Comparison of ENCODE assay signal across 30 cellular contexts in genomic region chr2:71851094-71851755, GRCh38.
DNase-seq lines count a peak whose midpoint lies in the region; ATAC-seq and TF ChIP-seq lines count a peak whose summit lies in the region.
"Had no signal": no experiment of that assay in that cellular context is flagged by ENCODE, and none has a peak within 500 bp of the region (broad histone marks: within the 10 kb centered on the region; RNA-seq: fewer than 3 reads in every experiment).

No MANE protein-coding gene starts in this region.

- no peak overlapping the region for H2AFZ ChIP-seq in mammary epithelial cell (ENCODE audit: low read depth, low read length)

- no peaks in the 10 kb centered on the region for H3K9me3 Mint-ChIP-seq in MCF 10A (ENCODE audit: unreplicated experiment)
- H3K9me3 Mint-ChIP-seq: activated naive CD4-positive, alpha-beta T cell treated with anti-CD3 and anti-CD28 coated beads, Interleukin-2, amount 10 ng/mL, durations not matched to agents 7 days and 5 days had no signal

- 61% methylated on average over 8 of the region's 8 CpGs for WGBS in mammary epithelial cell (ENCODE audit: low coverage, missing lambda C conversion rate)

- CTCF ChIA-PET in MCF 10A (lab: Yijun Ruan, JAX) (no interaction called here), mammary epithelial cell (lab: Charles Lee; ENCODE audit: low non-redundant PET) (no interaction called here)

- H3K27ac Mint-ChIP-seq in MCF 10A (ENCODE audit: low read depth, unreplicated experiment): no peak overlapping the region
- H3K27ac Mint-ChIP-seq: activated CD4-positive, alpha-beta memory T cell treated with anti-CD3 and anti-CD28 coated beads for 36 hours; activated naive CD4-positive, alpha-beta T cell treated with anti-CD3 and anti-CD28 coated beads, Interleukin-2, amount 10 ng/mL, durations not matched to agents 7 days and 5 days; CD4-positive, alpha-beta T cell; HFFc6 had no signal

- no peaks in the 10 kb centered on the region for H3K36me3 Mint-ChIP-seq in MCF 10A (ENCODE audit: insufficient read depth, unreplicated experiment)
- H3K36me3 Mint-ChIP-seq: activated CD4-positive, alpha-beta memory T cell treated with anti-CD3 and anti-CD28 coated beads for 36 hours; activated naive CD4-positive, alpha-beta T cell treated with anti-CD3 and anti-CD28 coated beads, Interleukin-2, amount 10 ng/mL, durations not matched to agents 7 days and 5 days had no signal

- H3K36me3 ChIP-seq in mammary epithelial cell (ENCODE audit: insufficient read depth, low read length): no peaks in the 10 kb centered on the region
- H3K36me3 ChIP-seq: cardiac muscle cell, esophagus muscularis mucosa, lower lobe of right lung, Peyer's patch, right lobe of liver, SJSA1 had no signal

- no peaks in the 10 kb centered on the region for H3K79me2 ChIP-seq in mammary epithelial cell (ENCODE audit: insufficient read depth, low read length)

- H3K4me3 Mint-ChIP-seq in MCF 10A (ENCODE audit: unreplicated experiment): no peak overlapping the region
- H3K4me3 Mint-ChIP-seq: activated CD4-positive, alpha-beta memory T cell treated with anti-CD3 and anti-CD28 coated beads for 36 hours; activated naive CD4-positive, alpha-beta T cell treated with anti-CD3 and anti-CD28 coated beads, Interleukin-2, amount 10 ng/mL, durations not matched to agents 7 days and 5 days; CD4-positive, alpha-beta T cell; HFFc6 had no signal

- ATAC-seq in HG02588 (IDR thresholded peaks at IDR 0.05; ENCODE audit: unreplicated experiment): no peak
- ATAC-seq: activated CD4-positive, CD25-positive, alpha-beta regulatory T cell treated with anti-CD3 and anti-CD28 coated beads, Interleukin-2, amount 50 U/mL, for 24 hours; right lobe of liver had no signal

- H3K4me3 ChIP-seq in mammary epithelial cell (replicated peaks in 1 of 3; ENCODE audit: insufficient read depth in 1 of 3, low read depth in 2 of 3, low read length in 3 of 3): no peak overlapping the region
- no peak overlapping the region for H3K4me3 ChIP-seq in fibroblast of pulmonary artery (replicated peaks; ENCODE audit: low read depth, low read length)
- H3K4me3 ChIP-seq: cardiac muscle cell, lower lobe of right lung, Peyer's patch, right lobe of liver, SJSA1 had no signal

- H3K9me3 ChIP-seq in mammary epithelial cell (replicated peaks; ENCODE audit: insufficient read depth, low read length): no peaks in the 10 kb centered on the region
- H3K9me3 ChIP-seq: Peyer's patch, right lobe of liver, SJSA1 had no signal

- DNase-seq in MCF 10A (ENCODE audit: unreplicated experiment): peak; percentile 24
- DNase-seq in mammary epithelial cell: no peak
- DNase-seq in fibroblast of pulmonary artery (ENCODE audit: low read depth): peak; percentile 31
- DNase-seq in kidney tubule cell (ENCODE audit: low spot score): peak; percentile 20
- no peak for DNase-seq in NCI-H446 (lab: John Stamatoyannopoulos, UW)
- no peak for DNase-seq in NCI-H2196 treated with DMSO at 0.1 percent for 48 hours (lab: John Stamatoyannopoulos, UW; ENCODE audit: unreplicated experiment)
- no peak for DNase-seq in C1 segment of cervical spinal cord (lab: John Stamatoyannopoulos, UW)
- DNase-seq: 8988T; activated CD4-positive, alpha-beta memory T cell treated with anti-CD3 and anti-CD28 coated beads for 36 hours; activated CD8-positive, alpha-beta memory T cell treated with anti-CD3 and anti-CD28 coated beads, Interleukin-2, amount 50 U/mL, for 48 hours; activated naive CD4-positive, alpha-beta T cell treated with anti-CD3 and anti-CD28 coated beads, Interleukin-2, amount 10 ng/mL, durations not matched to agents 7 days and 5 days; CD4-positive, alpha-beta T cell; cortex of kidney; HFFc6; Karpas-422; lower lobe of right lung; MV-4-11; NCI-H1694; NCI-H2171; NCI-H526; right lobe of liver; stimulated activated CD4-positive, alpha-beta T cell treated with anti-CD3 and anti-CD28 coated beads, Interleukin-12 subunit alpha, Interleukin-12 subunit beta, amount 100 ng/mL, for 4 hours; stimulated activated CD4-positive, alpha-beta T cell treated with anti-CD3 and anti-CD28 coated beads, Interleukin-4, amount 100 ng/mL, for 1 hour; T-helper 1 cell had no signal

- in situ Hi-C loops in mammary epithelial cell (cut with MboI; ENCODE audit: low sequenced_read_pairs in 2 of 2): no loop called here

- peaks cover 17% of the 10 kb centered on the region for H3K27me3 Mint-ChIP-seq in MCF 10A (ENCODE audit: insufficient read depth, unreplicated experiment)

- H3K9ac ChIP-seq in mammary epithelial cell (ENCODE audit: insufficient read depth, low read length): no peak overlapping the region

- H3K4me1 ChIP-seq in mammary epithelial cell (ENCODE audit: insufficient read depth, low read length): peaks cover 3% of the 10 kb centered on the region
- H3K4me1 ChIP-seq: Peyer's patch, right lobe of liver had no signal

- H3K4me2 ChIP-seq in mammary epithelial cell (ENCODE audit: insufficient read depth, low read depth, low read length): no peak overlapping the region

- BruUV-seq in MCF 10A (replicated peaks; lab: Mats Ljungman, UMichigan) (no TSS peak), mammary epithelial cell (replicated peaks; lab: Mats Ljungman, UMichigan) (no TSS peak)

- POLR2A ChIA-PET in MCF 10A (lab: Yijun Ruan, JAX): no interaction called here

- no peak for TF ChIP-seq CTCF in MCF 10A (IDR thresholded peaks at IDR 0.05; ENCODE audit: unreplicated experiment)
- TF ChIP-seq CTCF in mammary epithelial cell (conservative IDR thresholded peaks at IDR 0.05 in 1 of 2, IDR thresholded peaks at IDR 0.05 in 1 of 2; ENCODE audit: extremely low read depth in 1 of 2, insufficient read depth in 1 of 2, low read depth in 1 of 2, low read length in 2 of 2): no peak
- TF ChIP-seq CTCF in fibroblast of pulmonary artery (IDR thresholded peaks at IDR 0.05; ENCODE audit: low read length, missing control alignments): no peak

- H3K4me1 Mint-ChIP-seq in MCF 10A (ENCODE audit: insufficient read depth, unreplicated experiment): no peaks in the 10 kb centered on the region
- H3K4me1 Mint-ChIP-seq: activated naive CD4-positive, alpha-beta T cell treated with anti-CD3 and anti-CD28 coated beads, Interleukin-2, amount 10 ng/mL, durations not matched to agents 7 days and 5 days had no signal

- intact Hi-C loops in MCF 10A (cut with micrococcal nuclease) (no loop called here), mammary epithelial cell (cut with micrococcal nuclease) (no loop called here)

- H3K27ac ChIP-seq in mammary epithelial cell (ENCODE audit: insufficient read depth, low read depth, low read length): no peak overlapping the region
- H3K27ac ChIP-seq: cardiac muscle cell, esophagus muscularis mucosa, lower lobe of right lung, Peyer's patch, right lobe of liver, SJSA1 had no signal

- dilution Hi-C loops in mammary epithelial cell (cut with HindIII; ENCODE audit: low sequenced_read_pairs): no loop called here

- no peaks in the 10 kb centered on the region for H3K27me3 ChIP-seq in mammary epithelial cell (ENCODE audit: insufficient read depth, low read length)
- H3K27me3 ChIP-seq: cardiac muscle cell, Peyer's patch, right lobe of liver had no signal

- H4K20me1 ChIP-seq in mammary epithelial cell (ENCODE audit: insufficient read depth, low read length): no peaks in the 10 kb centered on the region

Comparison
In these comparisons a context has a peak if more than half of its experiments do, and no peak if none do; other contexts are left out.
1. DNase-seq: peak in MCF 10A (single experiment), fibroblast of pulmonary artery (single experiment) and kidney tubule cell (single experiment); none in mammary epithelial cell (single experiment), NCI-H446 (0 of 2), NCI-H2196 treated with DMSO at 0.1 percent for 48 hours (single experiment) and C1 segment of cervical spinal cord (0 of 14).